Comparison of ENCODE assay signal across 1 cellular context in the genomic region with DNA sequence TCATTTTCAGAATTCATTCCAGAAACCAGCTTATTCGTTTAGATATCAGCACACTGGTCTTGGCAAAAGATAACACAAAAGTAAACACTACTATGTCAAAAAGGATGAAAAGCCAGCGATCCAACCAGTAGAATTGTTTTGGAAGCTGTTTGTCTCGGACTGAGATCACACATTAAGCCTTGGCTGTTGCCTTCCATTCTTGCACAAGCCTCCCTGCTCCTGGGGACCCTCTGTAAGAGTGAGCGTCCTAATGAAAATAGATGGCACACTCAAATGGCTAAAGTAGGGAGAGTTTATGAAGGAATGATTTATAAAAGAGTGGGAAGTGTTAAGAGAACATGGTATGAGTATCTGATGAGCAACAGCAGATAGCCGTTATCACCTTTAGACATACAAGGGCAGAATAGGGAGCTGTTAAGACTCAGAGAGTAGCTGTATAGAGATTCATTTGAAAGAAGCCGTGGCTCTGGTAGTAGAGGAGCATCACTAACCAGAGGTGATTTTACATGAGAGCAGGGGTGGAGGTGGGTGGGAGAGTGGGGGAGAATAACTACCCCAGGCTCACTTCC.
A peak's percentile ranks its signal among the peaks of the same experiment; 100 is the strongest.
TF ChIP-seq lines count a peak whose summit lies in the region.

No MANE protein-coding gene starts in this region.

TF ChIP-seq in K562, 482 proteins besides CTCF, POLR2A, EP300 and RAD21 (continues in another document):
- TF ChIP-seq NFRKB (IDR thresholded peaks at IDR 0.05; ENCODE audit: low read depth) (no peak), TBP (optimal IDR thresholded peaks at IDR 0.05; ENCODE audit: low read depth, low read length) (no peak), MXI1 (IDR thresholded peaks at IDR 0.05; ENCODE audit: low read depth, low read length) (no peak), ZNF398 (CRISPR knock-in tag; IDR thresholded peaks at IDR 0.05) (no peak), GTF3C2 (IDR thresholded peaks at IDR 0.05; ENCODE audit: borderline replicate concordance, extremely low read depth, insufficient read length) (no peak), STAG1 (CRISPR knock-in tag; IDR thresholded peaks at IDR 0.05; ENCODE audit: borderline replicate concordance) (no peak), PCBP2 (IDR thresholded peaks at IDR 0.05; ENCODE audit: low read depth, low read length, poor library complexity, severe bottlenecking) (no peak), ZNF124 (CRISPR knock-in tag; IDR thresholded peaks at IDR 0.05) (no peak), ZNF140 (CRISPR knock-in tag; IDR thresholded peaks at IDR 0.05) (no peak), NR3C1 (CRISPR knock-in tag; IDR thresholded peaks at IDR 0.05) (no peak), IRF2 (CRISPR knock-in tag; IDR thresholded peaks at IDR 0.05) (no peak), ZC3H4 (CRISPR knock-in tag; IDR thresholded peaks at IDR 0.05; ENCODE audit: borderline replicate concordance) (no peak), MEIS2 (IDR thresholded peaks at IDR 0.05; ENCODE audit: partially characterized antibody) (peak; percentile 49), SRF (CRISPR knock-in tag; IDR thresholded peaks at IDR 0.05) (no peak), TOE1 (IDR thresholded peaks at IDR 0.05; ENCODE audit: borderline replicate concordance) (no peak), TOE1 (CRISPR knock-in tag; IDR thresholded peaks at IDR 0.05; ENCODE audit: borderline replicate concordance, low read depth) (no peak), RUNX1 (IDR thresholded peaks at IDR 0.05; ENCODE audit: low read depth) (no peak), ZNF707 (CRISPR knock-in tag; conservative IDR thresholded peaks at IDR 0.05) (no peak), ZKSCAN3 (CRISPR knock-in tag; IDR thresholded peaks at IDR 0.05) (no peak), ZNF395 (CRISPR knock-in tag; IDR thresholded peaks at IDR 0.05) (no peak), MTF1 (CRISPR knock-in tag; IDR thresholded peaks at IDR 0.05; ENCODE audit: borderline replicate concordance) (no peak), MTA1 (IDR thresholded peaks at IDR 0.05; ENCODE audit: borderline replicate concordance) (0 out of 2 replicates have a peak, but pooled peaks have one; percentile 28), ZBED1 (IDR thresholded peaks at IDR 0.05) (no peak), EP400 (IDR thresholded peaks at IDR 0.05) (no peak), RBM39 (optimal IDR thresholded peaks at IDR 0.05; ENCODE audit: low read depth, low read length) (no peak), ZC3H11A (IDR thresholded peaks at IDR 0.05; ENCODE audit: low read depth, low read length) (no peak), ZBTB5 (IDR thresholded peaks at IDR 0.05) (no peak), TCF15 (CRISPR knock-in tag; IDR thresholded peaks at IDR 0.05) (no peak), NR1H2 (CRISPR knock-in tag; IDR thresholded peaks at IDR 0.05) (no peak), KLF13 (tag; IDR thresholded peaks at IDR 0.05; ENCODE audit: borderline replicate concordance, low read depth) (no peak), TAF9B (IDR thresholded peaks at IDR 0.05; ENCODE audit: partially characterized antibody) (no peak), ZNF431 (CRISPR knock-in tag; IDR thresholded peaks at IDR 0.05) (no peak)
- TF ChIP-seq, protein P1, sequence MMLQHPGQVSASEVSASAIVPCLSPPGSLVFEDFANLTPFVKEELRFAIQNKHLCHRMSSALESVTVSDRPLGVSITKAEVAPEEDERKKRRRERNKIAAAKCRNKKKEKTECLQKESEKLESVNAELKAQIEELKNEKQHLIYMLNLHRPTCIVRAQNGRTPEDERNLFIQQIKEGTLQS (IDR thresholded peaks at IDR 0.05): no peak
- TF ChIP-seq, protein P1 (CRISPR knock-in tag; conservative IDR thresholded peaks at IDR 0.05): no peak
- TF ChIP-seq, protein P2, sequence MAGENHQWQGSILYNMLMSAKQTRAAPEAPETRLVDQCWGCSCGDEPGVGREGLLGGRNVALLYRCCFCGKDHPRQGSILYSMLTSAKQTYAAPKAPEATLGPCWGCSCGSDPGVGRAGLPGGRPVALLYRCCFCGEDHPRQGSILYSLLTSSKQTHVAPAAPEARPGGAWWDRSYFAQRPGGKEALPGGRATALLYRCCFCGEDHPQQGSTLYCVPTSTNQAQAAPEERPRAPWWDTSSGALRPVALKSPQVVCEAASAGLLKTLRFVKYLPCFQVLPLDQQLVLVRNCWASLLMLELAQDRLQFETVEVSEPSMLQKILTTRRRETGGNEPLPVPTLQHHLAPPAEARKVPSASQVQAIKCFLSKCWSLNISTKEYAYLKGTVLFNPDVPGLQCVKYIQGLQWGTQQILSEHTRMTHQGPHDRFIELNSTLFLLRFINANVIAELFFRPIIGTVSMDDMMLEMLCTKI (IDR thresholded peaks at IDR 0.05; ENCODE audit: partially characterized antibody): no peak
- TF ChIP-seq, protein P3, sequence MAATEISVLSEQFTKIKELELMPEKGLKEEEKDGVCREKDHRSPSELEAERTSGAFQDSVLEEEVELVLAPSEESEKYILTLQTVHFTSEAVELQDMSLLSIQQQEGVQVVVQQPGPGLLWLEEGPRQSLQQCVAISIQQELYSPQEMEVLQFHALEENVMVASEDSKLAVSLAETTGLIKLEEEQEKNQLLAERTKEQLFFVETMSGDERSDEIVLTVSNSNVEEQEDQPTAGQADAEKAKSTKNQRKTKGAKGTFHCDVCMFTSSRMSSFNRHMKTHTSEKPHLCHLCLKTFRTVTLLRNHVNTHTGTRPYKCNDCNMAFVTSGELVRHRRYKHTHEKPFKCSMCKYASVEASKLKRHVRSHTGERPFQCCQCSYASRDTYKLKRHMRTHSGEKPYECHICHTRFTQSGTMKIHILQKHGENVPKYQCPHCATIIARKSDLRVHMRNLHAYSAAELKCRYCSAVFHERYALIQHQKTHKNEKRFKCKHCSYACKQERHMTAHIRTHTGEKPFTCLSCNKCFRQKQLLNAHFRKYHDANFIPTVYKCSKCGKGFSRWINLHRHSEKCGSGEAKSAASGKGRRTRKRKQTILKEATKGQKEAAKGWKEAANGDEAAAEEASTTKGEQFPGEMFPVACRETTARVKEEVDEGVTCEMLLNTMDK (IDR thresholded peaks at IDR 0.05; ENCODE audit: borderline replicate concordance, insufficient read depth, low read depth, low read length, poor library complexity, severe bottlenecking): no peak
- TF ChIP-seq, protein P4, sequence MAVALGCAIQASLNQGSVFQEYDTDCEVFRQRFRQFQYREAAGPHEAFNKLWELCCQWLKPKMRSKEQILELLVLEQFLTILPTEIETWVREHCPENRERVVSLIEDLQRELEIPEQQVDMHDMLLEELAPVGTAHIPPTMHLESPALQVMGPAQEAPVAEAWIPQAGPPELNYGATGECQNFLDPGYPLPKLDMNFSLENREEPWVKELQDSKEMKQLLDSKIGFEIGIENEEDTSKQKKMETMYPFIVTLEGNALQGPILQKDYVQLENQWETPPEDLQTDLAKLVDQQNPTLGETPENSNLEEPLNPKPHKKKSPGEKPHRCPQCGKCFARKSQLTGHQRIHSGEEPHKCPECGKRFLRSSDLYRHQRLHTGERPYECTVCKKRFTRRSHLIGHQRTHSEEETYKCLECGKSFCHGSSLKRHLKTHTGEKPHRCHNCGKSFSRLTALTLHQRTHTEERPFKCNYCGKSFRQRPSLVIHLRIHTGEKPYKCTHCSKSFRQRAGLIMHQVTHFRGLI (CRISPR knock-in tag; IDR thresholded peaks at IDR 0.05): no peak
- TF ChIP-seq, protein P5, sequence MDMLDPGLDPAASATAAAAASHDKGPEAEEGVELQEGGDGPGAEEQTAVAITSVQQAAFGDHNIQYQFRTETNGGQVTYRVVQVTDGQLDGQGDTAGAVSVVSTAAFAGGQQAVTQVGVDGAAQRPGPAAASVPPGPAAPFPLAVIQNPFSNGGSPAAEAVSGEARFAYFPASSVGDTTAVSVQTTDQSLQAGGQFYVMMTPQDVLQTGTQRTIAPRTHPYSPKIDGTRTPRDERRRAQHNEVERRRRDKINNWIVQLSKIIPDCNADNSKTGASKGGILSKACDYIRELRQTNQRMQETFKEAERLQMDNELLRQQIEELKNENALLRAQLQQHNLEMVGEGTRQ (CRISPR knock-in tag; IDR thresholded peaks at IDR 0.05): no peak
- TF ChIP-seq, protein P6, sequence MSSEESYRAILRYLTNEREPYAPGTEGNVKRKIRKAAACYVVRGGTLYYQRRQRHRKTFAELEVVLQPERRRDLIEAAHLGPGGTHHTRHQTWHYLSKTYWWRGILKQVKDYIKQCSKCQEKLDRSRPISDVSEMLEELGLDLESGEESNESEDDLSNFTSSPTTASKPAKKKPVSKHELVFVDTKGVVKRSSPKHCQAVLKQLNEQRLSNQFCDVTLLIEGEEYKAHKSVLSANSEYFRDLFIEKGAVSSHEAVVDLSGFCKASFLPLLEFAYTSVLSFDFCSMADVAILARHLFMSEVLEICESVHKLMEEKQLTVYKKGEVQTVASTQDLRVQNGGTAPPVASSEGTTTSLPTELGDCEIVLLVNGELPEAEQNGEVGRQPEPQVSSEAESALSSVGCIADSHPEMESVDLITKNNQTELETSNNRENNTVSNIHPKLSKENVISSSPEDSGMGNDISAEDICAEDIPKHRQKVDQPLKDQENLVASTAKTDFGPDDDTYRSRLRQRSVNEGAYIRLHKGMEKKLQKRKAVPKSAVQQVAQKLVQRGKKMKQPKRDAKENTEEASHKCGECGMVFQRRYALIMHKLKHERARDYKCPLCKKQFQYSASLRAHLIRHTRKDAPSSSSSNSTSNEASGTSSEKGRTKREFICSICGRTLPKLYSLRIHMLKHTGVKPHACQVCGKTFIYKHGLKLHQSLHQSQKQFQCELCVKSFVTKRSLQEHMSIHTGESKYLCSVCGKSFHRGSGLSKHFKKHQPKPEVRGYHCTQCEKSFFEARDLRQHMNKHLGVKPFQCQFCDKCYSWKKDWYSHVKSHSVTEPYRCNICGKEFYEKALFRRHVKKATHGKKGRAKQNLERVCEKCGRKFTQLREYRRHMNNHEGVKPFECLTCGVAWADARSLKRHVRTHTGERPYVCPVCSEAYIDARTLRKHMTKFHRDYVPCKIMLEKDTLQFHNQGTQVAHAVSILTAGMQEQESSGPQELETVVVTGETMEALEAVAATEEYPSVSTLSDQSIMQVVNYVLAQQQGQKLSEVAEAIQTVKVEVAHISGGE (CRISPR knock-in tag; IDR thresholded peaks at IDR 0.05): no peak
